ENCODE assay signal across 12 cellular contexts in genomic region chr4:48939785-48940184, GRCh38. TPM values are rescaled to one million over a fixed set of nuclear protein-coding genes. Genes with fewer than 3 reads are reported as not detected.
DNase-seq lines count a peak whose midpoint lies in the region; ATAC-seq and TF ChIP-seq lines count a peak whose summit lies in the region.
"Had no signal": no experiment of that assay in that cellular context is flagged by ENCODE, and none has a peak within 500 bp of the region (broad histone marks: within the 10 kb centered on the region; RNA-seq: fewer than 3 reads in every experiment).

No MANE protein-coding gene starts in this region.

- no peak for TF ChIP-seq CTCF in Panc1 (IDR thresholded peaks at IDR 0.05)

- H3K4me3 ChIP-seq in Panc1 (ENCODE audit: low read depth in 2 of 2, low read length in 2 of 2) = no peak overlapping the region

- H3K4me1 Mint-ChIP-seq in immature natural killer cell = no peaks in the 10 kb centered on the region
- peaks cover 8% of the 10 kb centered on the region for H3K4me1 Mint-ChIP-seq in activated CD8-positive, alpha-beta T cell treated with anti-CD3 and anti-CD28 coated beads, Interleukin-2, amount 10 ng/mL, durations not matched to agents 7 days and 5 days (ENCODE audit: low read depth)

- H3K27ac Mint-ChIP-seq in immature natural killer cell = no peak overlapping the region
- no peak overlapping the region for H3K27ac Mint-ChIP-seq in activated CD8-positive, alpha-beta T cell treated with anti-CD3 and anti-CD28 coated beads, Interleukin-2, amount 10 ng/mL, durations not matched to agents 7 days and 5 days
- H3K27ac Mint-ChIP-seq: T-helper 1 cell treated with Interleukin-12 subunit alpha and Interleukin-12 subunit beta and Interleukin-4 antibody, amounts not matched to agents 30 μg/mL and 1 μg/mL, for 36 hours had no signal

- POLR2A ChIA-PET in Panc1 (lab: Charles Lee) = no interaction called here
- POLR2A ChIA-PET in activated CD8-positive, alpha-beta T cell treated with anti-CD3 and anti-CD28 coated beads, Interleukin-2, amount 10 ng/mL, durations not matched to agents 7 days and 5 days (lab: Charles Lee) = no interaction called here

- no peaks in the 10 kb centered on the region for H3K36me3 Mint-ChIP-seq in immature natural killer cell
- no peaks in the 10 kb centered on the region for H3K36me3 Mint-ChIP-seq in activated CD8-positive, alpha-beta T cell treated with anti-CD3 and anti-CD28 coated beads, Interleukin-2, amount 10 ng/mL, durations not matched to agents 7 days and 5 days (ENCODE audit: low read depth)

- no TSS peak for BruUV-seq in Panc1 (replicated peaks; lab: Mats Ljungman, UMichigan)

- CTCF ChIA-PET in Panc1 (lab: Charles Lee) = no interaction called here
- CTCF ChIA-PET in activated CD8-positive, alpha-beta T cell treated with anti-CD3 and anti-CD28 coated beads, Interleukin-2, amount 10 ng/mL, durations not matched to agents 7 days and 5 days (lab: Charles Lee) = no interaction called here

- H3K27me3 Mint-ChIP-seq in immature natural killer cell (ENCODE audit: low read depth in 3 of 3) = peaks cover 2 to 6% (median 2%) of the 10 kb centered on the region in 3 donors
- peaks cover 15% of the 10 kb centered on the region for H3K27me3 Mint-ChIP-seq in activated CD8-positive, alpha-beta T cell treated with anti-CD3 and anti-CD28 coated beads, Interleukin-2, amount 10 ng/mL, durations not matched to agents 7 days and 5 days (ENCODE audit: low read depth)

- no peaks in the 10 kb centered on the region for H3K36me3 ChIP-seq in Panc1 (ENCODE audit: control insufficient read depth, insufficient read depth, low read length)

- no peaks in the 10 kb centered on the region for H3K9me3 ChIP-seq in Panc1 (ENCODE audit: control insufficient read depth, insufficient read depth, low read depth, low read length)

- H3K4me1 ChIP-seq in Panc1 (ENCODE audit: control insufficient read depth, insufficient read depth, low read length) = no peaks in the 10 kb centered on the region
- H3K4me1 ChIP-seq: parathyroid adenoma had no signal

- peaks cover 0 to 2% (median 0%) of the 10 kb centered on the region in 6 donors for H3K9me3 Mint-ChIP-seq in immature natural killer cell
- no peaks in the 10 kb centered on the region for H3K9me3 Mint-ChIP-seq in activated CD8-positive, alpha-beta T cell treated with anti-CD3 and anti-CD28 coated beads, Interleukin-2, amount 10 ng/mL, durations not matched to agents 7 days and 5 days (ENCODE audit: insufficient read depth)
- H3K9me3 Mint-ChIP-seq: T-helper 1 cell treated with Interleukin-12 subunit alpha and Interleukin-12 subunit beta and Interleukin-4 antibody, amounts not matched to agents 30 μg/mL and 1 μg/mL, for 36 hours had no signal

- in situ Hi-C loops in Panc1 (cut with HindIII; ENCODE audit: low pct_unique_long_range_greater_than_20kb, low sequenced_read_pairs) = no loop called here

- ATAC-seq in Panc1 = no peak
- no peak for ATAC-seq in activated CD8-positive, alpha-beta T cell treated with anti-CD3 and anti-CD28 coated beads, Interleukin-2, amount 10 ng/mL, durations not matched to agents 7 days and 5 days

- H3K4me3 Mint-ChIP-seq in immature natural killer cell = no peak overlapping the region
- H3K4me3 Mint-ChIP-seq in activated CD8-positive, alpha-beta T cell treated with anti-CD3 and anti-CD28 coated beads, Interleukin-2, amount 10 ng/mL, durations not matched to agents 7 days and 5 days = no peak overlapping the region
- H3K4me3 Mint-ChIP-seq: T-helper 1 cell treated with Interleukin-12 subunit alpha and Interleukin-12 subunit beta and Interleukin-4 antibody, amounts not matched to agents 30 μg/mL and 1 μg/mL, for 36 hours had no signal

- DNase-seq in GM04504 (ENCODE audit: low read depth) (peak; percentile 47), Panc1 (ENCODE audit: low read depth, low spot score) (peak; percentile 82), epithelial cell of prostate (ENCODE audit: low read depth, low spot score) (peak; percentile 75), pulmonary artery endothelial cell (ENCODE audit: low read depth, low spot score) (peak; percentile 74), D341Med (ENCODE audit: low spot score) (no peak), immature natural killer cell (no peak)
- no peak for DNase-seq in activated naive CD4-positive, alpha-beta T cell treated with Interleukin-2 at 50 U/mL for 16 hours
- DNase-seq in activated CD8-positive, alpha-beta T cell treated with anti-CD3 and anti-CD28 coated beads, Interleukin-2, amount 10 ng/mL, durations not matched to agents 7 days and 5 days = no peak
- DNase-seq: cortex of kidney, NCI-H2171 had no signal

- intact Hi-C loops in Panc1 (cut with micrococcal nuclease; ENCODE audit: unreplicated experiment) = no loop called here

- H3K27ac ChIP-seq in Panc1 (ENCODE audit: low read length) = no peak overlapping the region
- H3K27ac ChIP-seq in epithelial cell of prostate = peak overlapping the region; percentile 84
- H3K27ac ChIP-seq: parathyroid adenoma had no signal

- H3K27me3 ChIP-seq in Panc1 (ENCODE audit: control insufficient read depth, insufficient read depth, low read length) = no peaks in the 10 kb centered on the region

RNA-seq across cellular contexts. Expression of gene OCIAD2, which starts 33.2 kb away (rescaled TPM):
- total RNA-seq in Panc1 (2021; ENCODE audit: unreplicated experiment) = 32.8 TPM
- polyA plus RNA-seq in Panc1 (2012; ENCODE audit: insufficient read length) = 58.6 TPM
- total RNA-seq in pulmonary artery endothelial cell = 152 and 206 TPM in 2 replicates
- 100 to 1,000 TPM in 1 of 3 donors, 10 to 100 TPM in 2; 85.4 to 174 (median 91.3) TPM for polyA plus RNA-seq in immature natural killer cell
- total RNA-seq in activated CD8-positive, alpha-beta T cell treated with anti-CD3 and anti-CD28 coated beads, Interleukin-2, amount 10 ng/mL, durations not matched to agents 7 days and 5 days = 10 to 100 TPM; 77.3 to 92.7 TPM

RNA-seq across cellular contexts. Expression of gene CWH43, which starts 46.3 kb away (rescaled TPM):
- total RNA-seq in Panc1 (2021; ENCODE audit: unreplicated experiment) = not detected
- polyA plus RNA-seq in Panc1 (2012; ENCODE audit: insufficient read length) = not detected
- total RNA-seq in pulmonary artery endothelial cell = not detected in 2 replicates
- not detected for polyA plus RNA-seq in immature natural killer cell
- not detected for total RNA-seq in activated CD8-positive, alpha-beta T cell treated with anti-CD3 and anti-CD28 coated beads, Interleukin-2, amount 10 ng/mL, durations not matched to agents 7 days and 5 days

Comparison
In these comparisons a context has a peak if more than half of its experiments do, and no peak if none do; other contexts are left out.
1. DNase-seq: peak in GM04504 (single experiment), Panc1 (single experiment), epithelial cell of prostate (single experiment) and pulmonary artery endothelial cell (single experiment); none in D341Med (single experiment), immature natural killer cell (0 of 3), activated naive CD4-positive, alpha-beta T cell treated with Interleukin-2 at 50 U/mL for 16 hours (single experiment) and activated CD8-positive, alpha-beta T cell treated with anti-CD3 and anti-CD28 coated beads, Interleukin-2, amount 10 ng/mL, durations not matched to agents 7 days and 5 days (single experiment).